28 cellular contexts compared by ENCODE assay signal in genomic region chr3:127720161-127720823, GRCh38.
"Had no signal": no experiment of that assay in that cellular context is flagged by ENCODE, and none has a peak within 500 bp of the region (broad histone marks: within the 10 kb centered on the region; RNA-seq: fewer than 3 reads in every experiment).

No MANE protein-coding gene starts in this region.

- H3K4me1 ChIP-seq: breast epithelium had no signal

- DNase-seq: activated CD4-positive, alpha-beta memory T cell treated with anti-CD3 and anti-CD28 coated beads, Interleukin-2, amount 10 ng/mL, durations not matched to agents 7 days and 5 days; activated CD4-positive, alpha-beta T cell treated with anti-CD3 and anti-CD28 coated beads, Interleukin-2, amount 50 U/mL, for 1 hour; activated CD4-positive, CD25-positive, alpha-beta regulatory T cell; activated naive CD4-positive, alpha-beta T cell treated with anti-CD3 and anti-CD28 coated beads, Interleukin-2, amount 50 U/mL, for 16 hours; activated naive CD8-positive, alpha-beta T cell treated with anti-CD3 and anti-CD28 coated beads, Interleukin-2, amount 10 ng/mL, durations not matched to agents 7 days and 5 days; activated T-cell treated with anti-CD3 and anti-CD28 coated beads for 4 hours; activated T-cell treated with anti-CD3 and anti-CD28 coated beads, Interleukin-2, amount 50 U/mL, for 48 hours; adrenal gland; anterior cingulate cortex; MG63; MV-4-11; NCI-H1417 treated with DMSO at 0.1 percent for 48 hours; NCI-H1694; NCI-H345; NCI-H510A; NCI-H69; NK-92 treated with Interleukin-12 subunit alpha and Interleukin-12 subunit beta, amount 100 ng/mL, for 24 hours; OCI-M1; RPMI8226; T-cell; T-helper 2 cell; T1000 had no signal

- H3K27ac Mint-ChIP-seq: activated CD4-positive, alpha-beta memory T cell treated with anti-CD3 and anti-CD28 coated beads, Interleukin-2, amount 10 ng/mL, durations not matched to agents 7 days and 5 days; activated naive CD8-positive, alpha-beta T cell treated with anti-CD3 and anti-CD28 coated beads, Interleukin-2, amount 10 ng/mL, durations not matched to agents 7 days and 5 days; activated T-helper 17 cell treated with anti-CD3 and anti-CD28 coated beads, Interleukin-2, amount 50 U/mL, for 72 hours; T-cell had no signal

- H3K4me1 Mint-ChIP-seq: activated CD4-positive, alpha-beta memory T cell treated with anti-CD3 and anti-CD28 coated beads, Interleukin-2, amount 10 ng/mL, durations not matched to agents 7 days and 5 days; activated naive CD8-positive, alpha-beta T cell treated with anti-CD3 and anti-CD28 coated beads, Interleukin-2, amount 10 ng/mL, durations not matched to agents 7 days and 5 days; activated T-helper 17 cell treated with anti-CD3 and anti-CD28 coated beads, Interleukin-2, amount 50 U/mL, for 72 hours; T-cell had no signal

- H3K9ac ChIP-seq: KMS-11 had no signal

- H3K36me3 ChIP-seq: adrenal gland, breast epithelium had no signal

- H3K27ac ChIP-seq: adrenal gland, KMS-11, SK-N-MC had no signal

- H3K36me3 Mint-ChIP-seq: activated naive CD8-positive, alpha-beta T cell treated with anti-CD3 and anti-CD28 coated beads, Interleukin-2, amount 10 ng/mL, durations not matched to agents 7 days and 5 days; T-cell had no signal

- H3K4me3 Mint-ChIP-seq: activated CD4-positive, alpha-beta memory T cell treated with anti-CD3 and anti-CD28 coated beads, Interleukin-2, amount 10 ng/mL, durations not matched to agents 7 days and 5 days; activated naive CD8-positive, alpha-beta T cell treated with anti-CD3 and anti-CD28 coated beads, Interleukin-2, amount 10 ng/mL, durations not matched to agents 7 days and 5 days; activated T-helper 17 cell treated with anti-CD3 and anti-CD28 coated beads, Interleukin-2, amount 50 U/mL, for 72 hours; T-cell had no signal

- H3K4me3 ChIP-seq: adrenal gland, breast epithelium, MG63, SK-N-MC had no signal

- ATAC-seq: activated T-helper 17 cell treated with anti-CD3 and anti-CD28 coated beads, Interleukin-2, amount 50 U/mL, for 72 hours; Panc1; Right ventricle myocardium inferior; T-cell had no signal

- H3K27me3 ChIP-seq: adrenal gland, breast epithelium, MG63 had no signal

- H3K9me3 Mint-ChIP-seq: activated CD4-positive, alpha-beta memory T cell treated with anti-CD3 and anti-CD28 coated beads, Interleukin-2, amount 10 ng/mL, durations not matched to agents 7 days and 5 days; activated naive CD8-positive, alpha-beta T cell treated with anti-CD3 and anti-CD28 coated beads, Interleukin-2, amount 10 ng/mL, durations not matched to agents 7 days and 5 days; activated T-helper 17 cell treated with anti-CD3 and anti-CD28 coated beads, Interleukin-2, amount 50 U/mL, for 72 hours; T-cell had no signal

- H3K9me3 ChIP-seq: adrenal gland, breast epithelium, MG63 had no signal
